In the genomic region with DNA sequence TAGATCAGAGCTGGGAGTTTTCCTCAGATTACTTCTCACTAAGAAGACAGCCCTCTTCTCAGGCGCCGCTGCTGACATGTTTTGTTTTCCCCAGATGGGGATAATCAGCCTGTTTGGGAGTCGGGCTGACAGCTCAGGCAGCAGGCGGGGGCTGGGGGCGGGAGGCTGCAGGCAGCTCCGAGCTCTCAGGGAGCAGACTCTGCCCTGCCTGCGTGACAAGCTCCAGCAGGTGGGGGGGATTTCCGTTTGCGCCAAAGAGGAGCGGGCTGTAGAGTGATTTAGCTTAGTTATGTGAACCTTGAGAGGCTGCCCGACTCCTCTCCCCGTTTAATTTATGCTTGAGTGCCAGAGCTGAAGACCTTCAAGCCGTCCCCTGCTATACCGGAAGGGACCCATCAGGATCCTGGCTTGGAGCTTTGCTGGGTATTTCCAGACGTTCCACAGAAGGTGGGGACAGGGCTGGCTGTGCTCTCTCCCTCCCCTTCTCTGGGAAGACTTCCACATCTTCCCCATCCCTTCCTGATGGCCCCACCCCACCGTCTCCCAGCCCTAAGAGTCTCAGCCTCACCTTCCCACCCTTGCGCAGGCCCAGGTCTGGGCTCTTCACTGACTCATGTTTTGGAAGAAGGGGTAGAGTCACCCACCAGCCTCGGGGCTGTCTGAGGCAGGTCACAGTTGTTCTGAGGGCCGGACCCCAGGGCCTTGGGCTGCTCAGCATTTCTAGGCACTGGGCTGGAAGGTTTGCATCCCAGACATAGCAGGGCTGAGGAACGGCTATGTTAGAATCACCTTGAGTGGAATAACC, we compare ENCODE assay signal across 11 cellular contexts.
DNase-seq lines count a peak whose midpoint lies in the region; ATAC-seq and TF ChIP-seq lines count a peak whose summit lies in the region.
"Had no signal": no experiment of that assay in that cellular context is flagged by ENCODE, and none has a peak within 500 bp of the region (broad histone marks: within the 10 kb centered on the region; RNA-seq: fewer than 3 reads in every experiment).

No MANE protein-coding gene starts in this region.

- no peak overlapping the region for H3K9ac ChIP-seq in iPS-18a (ENCODE audit: low read length)

- H3K4me1 ChIP-seq in iPS-18a (ENCODE audit: control insufficient read depth, low read depth, low read length) (peaks cover 16% of the 10 kb centered on the region), tibial artery (no peaks in the 10 kb centered on the region)
- H3K4me1 ChIP-seq: SJSA1, thyroid gland had no signal

- ATAC-seq in stimulated activated naive CD8-positive, alpha-beta T cell treated with anti-CD3 and anti-CD28 coated beads, Interleukin-15, Interleukin-2, amounts not matched to agents 100 U/mL and 50 U/mL, for 24 hours, result no peak
- no peak for ATAC-seq in GM19328 (IDR thresholded peaks at IDR 0.05; ENCODE audit: unreplicated experiment)

- H3K27me3 ChIP-seq in WERI-Rb-1 (ENCODE audit: insufficient read depth, low read depth, severe bottlenecking), result no peaks in the 10 kb centered on the region
- H3K27me3 ChIP-seq in iPS-18a (ENCODE audit: control insufficient read depth, insufficient read depth, low read length), result no peaks in the 10 kb centered on the region
- H3K27me3 ChIP-seq in tibial artery, result peaks cover 0 to 17% of the 10 kb centered on the region in 2 donors
- H3K27me3 ChIP-seq: SJSA1, thyroid gland had no signal

- H3K4me3 ChIP-seq in WERI-Rb-1 (ENCODE audit: low read depth, low read length) (peak overlapping the region; percentile 17), iPS-18a (ENCODE audit: low read length) (peak overlapping the region; percentile 9), tibial artery (no peak overlapping the region)
- H3K4me3 ChIP-seq: SJSA1, thyroid gland had no signal

- H3K27ac ChIP-seq in WERI-Rb-1 (peak overlapping the region; percentile 73), iPS-18a (ENCODE audit: low read length) (no peak overlapping the region), tibial artery (no peak overlapping the region)
- H3K27ac ChIP-seq: 22Rv1, SJSA1, thyroid gland had no signal

- DNase-seq in DMS53 (lab: John Stamatoyannopoulos, UW) (peak; percentile 33), DMS53 treated with DMSO at 0.1 percent for 48 hours (lab: John Stamatoyannopoulos, UW; ENCODE audit: unreplicated experiment) (no peak), WERI-Rb-1 (peak; percentile 88), COLO829 (ENCODE audit: low spot score) (no peak), tibial artery (no peak)
- peak; percentile 7 for DNase-seq in stimulated activated naive CD8-positive, alpha-beta T cell treated with anti-CD3 and anti-CD28 coated beads, Interleukin-15, Interleukin-2, amounts not matched to agents 100 U/mL and 50 U/mL, for 24 hours

- H3K36me3 ChIP-seq in WERI-Rb-1, result no peaks in the 10 kb centered on the region
- no peaks in the 10 kb centered on the region for H3K36me3 ChIP-seq in iPS-18a (ENCODE audit: control insufficient read depth, low read depth, low read length)
- no peaks in the 10 kb centered on the region for H3K36me3 ChIP-seq in tibial artery
- H3K36me3 ChIP-seq: SJSA1, thyroid gland had no signal

- intact Hi-C loops in tibial artery (cut with DNase I; ENCODE audit: low total_unique reads), result no loop called here

- TF ChIP-seq CTCF in WERI-Rb-1 (IDR thresholded peaks at IDR 0.05; ENCODE audit: low read depth, low read length) (no peak), tibial artery (IDR thresholded peaks at IDR 0.05) (no peak)

- H3K9me3 ChIP-seq in WERI-Rb-1 (ENCODE audit: severe bottlenecking) (no peaks in the 10 kb centered on the region), iPS-18a (ENCODE audit: control insufficient read depth, low read depth, low read length) (no peaks in the 10 kb centered on the region), tibial artery (no peaks in the 10 kb centered on the region)
- H3K9me3 ChIP-seq: SJSA1, thyroid gland had no signal

Comparison
In these comparisons a context has a peak if more than half of its experiments do, and no peak if none do; other contexts are left out.
1. DNase-seq: peak in DMS53 (single experiment), WERI-Rb-1 (single experiment) and stimulated activated naive CD8-positive, alpha-beta T cell treated with anti-CD3 and anti-CD28 coated beads, Interleukin-15, Interleukin-2, amounts not matched to agents 100 U/mL and 50 U/mL, for 24 hours (single experiment); none in DMS53 treated with DMSO at 0.1 percent for 48 hours (single experiment), COLO829 (single experiment) and tibial artery (0 of 2).
2. H3K4me3 ChIP-seq: peak in WERI-Rb-1 (single experiment) and iPS-18a (single experiment); none in tibial artery (0 of 2).